Comparison of ENCODE assay signal across 8 cellular contexts in genomic region chr19:1270854-1271527, GRCh38. TPM values are rescaled to one million over a fixed set of nuclear protein-coding genes. Genes with fewer than 3 reads are reported as not detected.
DNase-seq lines count a peak whose midpoint lies in the region; ATAC-seq and TF ChIP-seq lines count a peak whose summit lies in the region.

No MANE protein-coding gene starts in this region.

- H3K9me2 ChIP-seq in Loucy (replicated peaks; ENCODE audit: low read depth, low read length): no peaks in the 10 kb centered on the region

- H2AFZ ChIP-seq in Loucy (ENCODE audit: low read length) (no peak overlapping the region), neural progenitor cell (replicated peaks) (no peak overlapping the region)

- H3K36me3 ChIP-seq in Loucy (ENCODE audit: insufficient read depth, low read length): peaks cover 49% of the 10 kb centered on the region; the same call in 1 of the 2 replicates
- H3K36me3 ChIP-seq in neural progenitor cell: peaks cover 5% of the 10 kb centered on the region

- ATAC-seq in GM21737 (IDR thresholded peaks at IDR 0.05; ENCODE audit: unreplicated experiment) (no peak), GM21529 (IDR thresholded peaks at IDR 0.05; ENCODE audit: unreplicated experiment) (no peak)

- H3K4me3 ChIP-seq in Loucy (ENCODE audit: low read length, poor library complexity, severe bottlenecking) (peak overlapping the region; percentile 94), dorsolateral prefrontal cortex (peak overlapping the region in 58 of 59 donors; percentile 2 to 92 (median 81)), neural progenitor cell (peak overlapping the region; percentile 74)

- H3K27me3 ChIP-seq in Loucy (ENCODE audit: insufficient read depth, low read length, poor library complexity, severe bottlenecking) (peaks cover 4% of the 10 kb centered on the region), dorsolateral prefrontal cortex (no peaks in the 10 kb centered on the region), neural progenitor cell (peaks cover 14% of the 10 kb centered on the region)

- H3K4me1 ChIP-seq in Loucy (ENCODE audit: insufficient read depth, low read length, poor library complexity, severe bottlenecking): peaks cover 51% of the 10 kb centered on the region
- H3K4me1 ChIP-seq in neural progenitor cell: peaks cover 54% of the 10 kb centered on the region

- H4K20me1 ChIP-seq in Loucy (ENCODE audit: insufficient read depth, low read length, poor library complexity, severe bottlenecking) (peaks cover 58% of the 10 kb centered on the region), neural progenitor cell (ENCODE audit: low read depth) (peaks cover 60% of the 10 kb centered on the region)

- peaks cover 27% of the 10 kb centered on the region for H3K36me3 Mint-ChIP-seq in neural progenitor cell

- H3K4me2 ChIP-seq in Loucy (ENCODE audit: low read depth, low read length, poor library complexity, severe bottlenecking) (peak overlapping the region; percentile 100), neural progenitor cell (peak overlapping the region; percentile 99)

- intact Hi-C loops in dorsolateral prefrontal cortex (cut with DNase I) (loop anchor here in 1 of 2 donors (10.0 kb wide), 1 partner anchor 134 kb away; the partner anchor contains the start of genes DAZAP1 and GAMT), posterior vena cava (cut with DNase I) (loop anchor here in 1 of 2 donors (10.0 kb wide), 1 partner anchor 114 kb away; the partner anchor contains the start of gene NDUFS7)

- H3K79me2 ChIP-seq in Loucy (ENCODE audit: insufficient read depth, low read length): peaks cover 59% of the 10 kb centered on the region
- H3K79me2 ChIP-seq in neural progenitor cell (ENCODE audit: low read depth): peaks cover 47% of the 10 kb centered on the region

- H3K27ac Mint-ChIP-seq in neural progenitor cell: no peak overlapping the region

- H3F3A ChIP-seq in Loucy (ENCODE audit: low read depth): peaks cover 14% of the 10 kb centered on the region
- peaks cover 82% of the 10 kb centered on the region for H3F3A ChIP-seq in neural progenitor cell (ENCODE audit: low read depth)

- no peak for DNase-seq in dorsolateral prefrontal cortex
- no peak for DNase-seq in neural progenitor cell (ENCODE audit: low spot score)
- no peak for DNase-seq in posterior vena cava (ENCODE audit: low spot score)
- DNase-seq in effector CD4-positive, alpha-beta T cell: no peak

- peak overlapping the region; percentile 90 for H3K4me3 Mint-ChIP-seq in neural progenitor cell

- H3K9ac ChIP-seq in Loucy (ENCODE audit: low read depth, low read length, poor library complexity, severe bottlenecking): peak overlapping the region; percentile 97
- H3K9ac ChIP-seq in neural progenitor cell: no peak overlapping the region

- TF ChIP-seq CTCF in C4-2B (conservative IDR thresholded peaks at IDR 0.05): no peak
- no peak for TF ChIP-seq CTCF in Loucy (conservative IDR thresholded peaks at IDR 0.05; ENCODE audit: low read length)
- no peak for TF ChIP-seq CTCF in dorsolateral prefrontal cortex (IDR thresholded peaks at IDR 0.05 in 54 of 56, conservative IDR thresholded peaks at IDR 0.05 in 2 of 56; ENCODE audit: low read depth in 1 of 56, partially characterized antibody in 56 of 56)
- no peak for TF ChIP-seq CTCF in neural progenitor cell (IDR thresholded peaks at IDR 0.05)

- H3K27ac ChIP-seq in C4-2B (peak overlapping the region; percentile 94), dorsolateral prefrontal cortex (peak overlapping the region in 56 of 59 donors; percentile 2 to 100 (median 98)), neural progenitor cell (peak overlapping the region; percentile 13)

- H3K9me3 ChIP-seq in Loucy (ENCODE audit: insufficient read depth, low read depth, low read length) (no peaks in the 10 kb centered on the region), neural progenitor cell (ENCODE audit: low read depth) (no peaks in the 10 kb centered on the region)

- H3K9me3 Mint-ChIP-seq in neural progenitor cell: no peaks in the 10 kb centered on the region

- H3K4me1 Mint-ChIP-seq in neural progenitor cell: peaks cover 59% of the 10 kb centered on the region

- H3K27me3 Mint-ChIP-seq in neural progenitor cell (ENCODE audit: insufficient read depth, low read depth): peaks cover 30% of the 10 kb centered on the region

RNA-seq across cellular contexts. Expression of gene CIRBP, which starts 1.9 kb away (rescaled TPM):
- total RNA-seq in dorsolateral prefrontal cortex: 100 to 1,000 TPM; 215 to 736 (median 434) TPM
- 395 and 737 TPM in 2 replicates for total RNA-seq in neural progenitor cell (ENCODE audit: low replicate concordance)
- total RNA-seq in posterior vena cava: 100 to 1,000 TPM; 447 to 636 TPM

RNA-seq across cellular contexts. Expression of gene FAM174C, which starts 4.3 kb away (rescaled TPM):
- total RNA-seq in dorsolateral prefrontal cortex: 10 to 100 TPM; 16.2 to 44.5 (median 25.3) TPM
- total RNA-seq in neural progenitor cell (ENCODE audit: low replicate concordance): 4.8 and 14.6 TPM in 2 replicates
- 10 to 100 TPM; 25.2 to 27.2 TPM for total RNA-seq in posterior vena cava

RNA-seq across cellular contexts. Expression of gene EFNA2, which starts 14.7 kb away (rescaled TPM):
- total RNA-seq in dorsolateral prefrontal cortex: 1 to 10 TPM in 86 of 120 experiments, under 1 TPM in 22, not detected in 12; 0.51 to 3.8 (median 1.4) TPM
- 13.2 and 34.7 TPM in 2 replicates for total RNA-seq in neural progenitor cell (ENCODE audit: low replicate concordance)
- not detected for total RNA-seq in posterior vena cava

RNA-seq across cellular contexts. Expression of gene MIDN, which starts 22.6 kb away (rescaled TPM):
- total RNA-seq in dorsolateral prefrontal cortex (100 to 1,000 TPM in 4 of 120 experiments, 10 to 100 TPM in 116; 19.9 to 116 (median 36.5) TPM), neural progenitor cell (ENCODE audit: low replicate concordance) (16.1 and 51.3 TPM in 2 replicates), posterior vena cava (10 to 100 TPM; 76.5 to 86.3 TPM)

RNA-seq across cellular contexts. Expression of gene ATP5F1D, which starts 29.4 kb away (rescaled TPM):
- total RNA-seq in dorsolateral prefrontal cortex: 100 to 1,000 TPM; 170 to 316 (median 242) TPM
- 7.1 and 52.0 TPM in 2 replicates for total RNA-seq in neural progenitor cell (ENCODE audit: low replicate concordance)
- total RNA-seq in posterior vena cava: 100 to 1,000 TPM; 125 to 137 TPM

Comparison
In these comparisons a context has a peak if more than half of its experiments do, and no peak if none do; other contexts are left out.
1. H3K27ac ChIP-seq: peak in every context shown above with its lines; median percentile 98 in dorsolateral prefrontal cortex; 94 in C4-2B; 13 in neural progenitor cell.